In genomic region chr11:22466809-22467208, GRCh38 we compare ENCODE assay signal across 12 cellular contexts.
DNase-seq lines count a peak whose midpoint lies in the region; ATAC-seq and TF ChIP-seq lines count a peak whose summit lies in the region.
"Had no signal": no experiment of that assay in that cellular context is flagged by ENCODE, and none has a peak within 500 bp of the region (broad histone marks: within the 10 kb centered on the region; RNA-seq: fewer than 3 reads in every experiment).

No MANE protein-coding gene starts in this region.

- no peaks in the 10 kb centered on the region for H3K27me3 ChIP-seq in brain microvascular endothelial cell (replicated peaks)
- no peaks in the 10 kb centered on the region for H3K27me3 ChIP-seq in tibial artery
- H3K27me3 ChIP-seq: tibial nerve had no signal

- H3K9me3 ChIP-seq in tibial artery = no peaks in the 10 kb centered on the region
- H3K9me3 ChIP-seq: tibial nerve had no signal

- H3K4me3 ChIP-seq in brain microvascular endothelial cell (ENCODE audit: low read depth, low read length) (no peak overlapping the region), tibial artery (no peak overlapping the region)
- H3K4me3 ChIP-seq: skin epidermis, tibial nerve had no signal

- in situ Hi-C loops in brain microvascular endothelial cell (cut with HindIII; ENCODE audit: low pct_ligation_motif_present, low sequenced_read_pairs) = no loop called here

- no peak for TF ChIP-seq CTCF in brain microvascular endothelial cell (IDR thresholded peaks at IDR 0.05; ENCODE audit: low read depth, low read length, missing control alignments)
- no peak for TF ChIP-seq CTCF in tibial artery (IDR thresholded peaks at IDR 0.05)

- intact Hi-C loops in tibial artery (cut with DNase I; ENCODE audit: low total_unique reads) = no loop called here

- DNase-seq in A172 (ENCODE audit: low spot score) (peak; percentile 33), HK-2 (ENCODE audit: unreplicated experiment) (peak; percentile 4), brain microvascular endothelial cell (peak; percentile 61), iPS-NIHi7 (ENCODE audit: extremely low spot score) (peak; percentile 13), DMS114 treated with DMSO at 0.1 percent for 48 hours (lab: John Stamatoyannopoulos, UW; ENCODE audit: unreplicated experiment) (no peak), DMS53 treated with DMSO at 0.1 percent for 48 hours (lab: John Stamatoyannopoulos, UW; ENCODE audit: unreplicated experiment) (no peak), tibial artery (no peak)
- DNase-seq: NCI-H510A, SHP77 had no signal

- no peaks in the 10 kb centered on the region for H3K4me1 ChIP-seq in tibial artery
- H3K4me1 ChIP-seq: tibial nerve had no signal

- peak overlapping the region; percentile 28 for H3K27ac ChIP-seq in brain microvascular endothelial cell
- H3K27ac ChIP-seq in tibial artery = no peak overlapping the region
- H3K27ac ChIP-seq: tibial nerve had no signal

- no peak for ATAC-seq in HG02852 (IDR thresholded peaks at IDR 0.05; ENCODE audit: unreplicated experiment)

- H3K36me3 ChIP-seq in brain microvascular endothelial cell (replicated peaks) (no peaks in the 10 kb centered on the region), tibial artery (no peaks in the 10 kb centered on the region)
- H3K36me3 ChIP-seq: tibial nerve had no signal

Comparison
In these comparisons a context has a peak if more than half of its experiments do, and no peak if none do; other contexts are left out.
1. DNase-seq: peak in A172 (single experiment), HK-2 (single experiment), brain microvascular endothelial cell (single experiment) and iPS-NIHi7 (single experiment); none in DMS114 treated with DMSO at 0.1 percent for 48 hours (single experiment), DMS53 treated with DMSO at 0.1 percent for 48 hours (single experiment) and tibial artery (0 of 2).